ENCODE assay signal across 8 cellular contexts in the genomic region with DNA sequence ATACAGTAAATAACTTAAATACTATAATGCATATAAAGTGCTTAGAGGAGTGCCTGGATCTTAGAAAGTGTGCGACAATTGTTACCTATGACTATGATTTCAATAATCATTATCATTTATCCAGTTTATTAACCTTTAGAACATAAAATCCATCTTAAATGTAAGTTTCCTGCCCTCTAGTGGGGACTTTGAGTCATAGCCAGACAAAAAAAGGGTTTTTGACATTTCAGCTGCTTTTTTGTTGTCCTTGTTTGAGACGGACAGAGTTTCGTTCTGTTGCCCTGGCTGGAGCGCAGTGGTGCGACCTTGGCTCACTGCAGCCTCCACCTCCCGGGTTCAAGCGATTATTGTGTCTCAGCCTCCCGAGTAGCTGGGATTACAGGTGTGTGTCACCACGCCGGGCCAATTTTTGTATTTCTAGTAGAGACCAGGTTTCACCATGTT. TPM values are rescaled to one million over a fixed set of nuclear protein-coding genes. Genes with fewer than 3 reads are reported as not detected.
DNase-seq lines count a peak whose midpoint lies in the region; ATAC-seq and TF ChIP-seq lines count a peak whose summit lies in the region.

No MANE protein-coding gene starts in this region.

- H3K4me3 ChIP-seq in MG63 (0 out of 2 replicates have a peak overlapping the region, but pooled peaks have one; percentile 14), WI38 (ENCODE audit: low read depth, low read length) (0 out of 2 replicates have a peak overlapping the region, but pooled peaks have one; percentile 12), upper lobe of right lung (no peak overlapping the region)

- TF ChIP-seq CTCF in WI38 (IDR thresholded peaks at IDR 0.05; ENCODE audit: low read depth, low read length) = peak; percentile 38; the same call in 1 of the 2 replicates
- peak; percentile 80 for TF ChIP-seq CTCF in upper lobe of right lung (IDR thresholded peaks at IDR 0.05)

- no peak overlapping the region for H3K27ac ChIP-seq in upper lobe of right lung

- H3K27me3 ChIP-seq in MG63 = no peaks in the 10 kb centered on the region
- no peaks in the 10 kb centered on the region for H3K27me3 ChIP-seq in upper lobe of right lung

- intact Hi-C loops in upper lobe of right lung (cut with DNase I) = loop anchor here (10.0 kb wide), 1 partner anchor 633 kb away; no protein-coding TSS in a partner anchor

- H3K36me3 ChIP-seq in MG63 (no peaks in the 10 kb centered on the region), upper lobe of right lung (no peaks in the 10 kb centered on the region)

- peak; percentile 33 for DNase-seq in NCI-H2107 treated with DMSO at 0.1 percent for 48 hours (lab: John Stamatoyannopoulos, UW; ENCODE audit: unreplicated experiment)
- DNase-seq in NCI-H2107 (lab: John Stamatoyannopoulos, UW) = no peak
- DNase-seq in MG63 = no peak
- DNase-seq in inferior parietal cortex (ENCODE audit: extremely low spot score) = peak; percentile 69
- no peak for DNase-seq in upper lobe of right lung

- ATAC-seq in upper lobe of right lung = peak; percentile 47
- ATAC-seq in HG02642 (IDR thresholded peaks at IDR 0.05; ENCODE audit: poor library complexity, unreplicated experiment) = no peak
- no peak for ATAC-seq in HG03039 (IDR thresholded peaks at IDR 0.05; ENCODE audit: unreplicated experiment)

- H3K9me3 ChIP-seq in MG63 (no peaks in the 10 kb centered on the region), upper lobe of right lung (no peaks in the 10 kb centered on the region)

- peaks cover 6% of the 10 kb centered on the region for H3K4me1 ChIP-seq in upper lobe of right lung

RNA-seq across cellular contexts. Expression of a gene that starts 9.7 kb away (rescaled TPM):
- total RNA-seq in MG63 (2014; rRNA removed; shearing (Covaris generic); ENCODE audit: low replicate concordance) = not detected in 2 replicates
- total RNA-seq in upper lobe of right lung = 27.6 TPM

RNA-seq across cellular contexts. Expression of a gene that starts 38.6 kb away (rescaled TPM):
- total RNA-seq in MG63 (2014; rRNA removed; shearing (Covaris generic); ENCODE audit: low replicate concordance) = 441 and 536 TPM in 2 replicates
- total RNA-seq in upper lobe of right lung = 178 TPM

Comparison
In these comparisons a context has a peak if more than half of its experiments do, and no peak if none do; other contexts are left out.
1. DNase-seq: peak in NCI-H2107 treated with DMSO at 0.1 percent for 48 hours (single experiment) and inferior parietal cortex (single experiment); none in NCI-H2107 (single experiment), MG63 (single experiment) and upper lobe of right lung (single experiment).
2. RNA of a gene that starts 9.7 kb away (total RNA-seq): 27.6 TPM in upper lobe of right lung (single experiment); not detected in MG63; every median in the first group is over 10 times any median in the second.